Comparison of ENCODE assay signal across 13 cellular contexts in the genomic region with DNA sequence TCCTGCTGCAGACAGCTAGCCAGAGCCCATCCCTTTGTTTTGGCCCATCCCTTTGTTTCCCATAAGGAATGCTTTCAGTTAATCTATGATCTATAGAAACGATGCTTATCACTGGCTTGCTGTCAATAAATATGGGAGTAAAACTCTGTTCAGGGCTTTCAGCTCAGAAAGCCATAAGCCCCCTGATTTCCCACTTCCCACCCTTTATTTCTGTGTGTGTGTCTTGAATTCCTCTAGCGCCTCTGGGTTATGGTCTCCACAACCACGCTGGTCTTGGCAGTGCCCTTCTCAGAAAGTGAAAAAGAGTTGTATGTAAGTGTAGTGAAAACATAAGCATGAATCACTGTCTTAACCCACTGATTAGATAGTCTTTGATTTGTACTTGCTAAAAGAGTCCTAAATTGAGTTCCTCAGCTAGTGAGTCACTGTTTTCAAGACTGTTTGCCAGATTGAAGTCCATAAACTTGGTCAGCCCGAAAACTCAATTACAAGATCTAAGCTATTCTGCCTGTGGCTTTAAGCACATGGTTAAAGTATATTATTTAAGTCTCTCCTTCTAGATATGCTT. TPM values are rescaled to one million over a fixed set of nuclear protein-coding genes. Genes with fewer than 3 reads are reported as not detected.
DNase-seq lines count a peak whose midpoint lies in the region; ATAC-seq and TF ChIP-seq lines count a peak whose summit lies in the region.
"Had no signal": no experiment of that assay in that cellular context is flagged by ENCODE, and none has a peak within 500 bp of the region (broad histone marks: within the 10 kb centered on the region; RNA-seq: fewer than 3 reads in every experiment).

No MANE protein-coding gene starts in this region.

- peaks cover 13% of the 10 kb centered on the region for H3K4me1 Mint-ChIP-seq in nephron progenitor cell
- peaks cover 6 to 19% (median 11%) of the 10 kb centered on the region in 4 donors for H3K4me1 Mint-ChIP-seq in CD4-positive, alpha-beta memory T cell

- H3K9me3 ChIP-seq in MG63 = no peaks in the 10 kb centered on the region
- H3K9me3 ChIP-seq in CD4-positive, alpha-beta memory T cell (ENCODE audit: control insufficient read depth in 1 of 2, low read length in 2 of 2) = peaks cover 7% of the 10 kb centered on the region in 2 donors
- H3K9me3 ChIP-seq: testis had no signal

- H3K36me3 Mint-ChIP-seq in nephron progenitor cell (ENCODE audit: low read depth) = peaks cover 6% of the 10 kb centered on the region
- peaks cover 6 to 15% of the 10 kb centered on the region in 2 donors for H3K36me3 Mint-ChIP-seq in CD4-positive, alpha-beta memory T cell

- peaks cover 3% of the 10 kb centered on the region for H3K27me3 Mint-ChIP-seq in nephron progenitor cell (ENCODE audit: low read depth, poor library complexity)
- no peaks in the 10 kb centered on the region for H3K27me3 Mint-ChIP-seq in CD4-positive, alpha-beta memory T cell

- POLR2A ChIA-PET in CD4-positive, alpha-beta memory T cell (lab: Charles Lee; ENCODE audit: partially characterized antibody) = no interaction called here

- H3K4me3 ChIP-seq in MG63 (no peak overlapping the region), choroid plexus epithelial cell (ENCODE audit: low read depth, low read length) (no peak overlapping the region), coronary artery (no peak overlapping the region)
- H3K4me3 ChIP-seq in CD4-positive, alpha-beta memory T cell (ENCODE audit: low read length in 2 of 2) = no peak overlapping the region
- H3K4me3 ChIP-seq: adrenal gland, testis had no signal

- H3K27ac ChIP-seq in coronary artery (no peak overlapping the region), substantia nigra (ENCODE audit: low read depth, low read length, poor library complexity, severe bottlenecking) (no peak overlapping the region)
- H3K27ac ChIP-seq in CD4-positive, alpha-beta memory T cell (ENCODE audit: low read depth, low read length) = no peak overlapping the region
- H3K27ac ChIP-seq: adrenal gland, testis had no signal

- CTCF ChIA-PET in CD4-positive, alpha-beta memory T cell (lab: Charles Lee; ENCODE audit: partially characterized antibody) = interaction anchor here (4.5 kb wide), 1 partner anchor 34 kb away, joined by 17 read pairs; the partner anchor contains the start of gene CCR5

- no peaks in the 10 kb centered on the region for H3K27me3 ChIP-seq in MG63
- no peaks in the 10 kb centered on the region for H3K27me3 ChIP-seq in CD4-positive, alpha-beta memory T cell (ENCODE audit: insufficient read depth, low read length)
- H3K27me3 ChIP-seq: adrenal gland, testis had no signal

- no peaks in the 10 kb centered on the region for H3K36me3 ChIP-seq in MG63
- no peaks in the 10 kb centered on the region for H3K36me3 ChIP-seq in CD4-positive, alpha-beta memory T cell (ENCODE audit: insufficient read depth, low read length)
- H3K36me3 ChIP-seq: adrenal gland had no signal

- DNase-seq in GM04504 (ENCODE audit: low read depth) (peak; percentile 6), MG63 (peak; percentile 20), choroid plexus epithelial cell (ENCODE audit: low read depth) (peak; percentile 73), nephron progenitor cell (no peak), coronary artery (ENCODE audit: low spot score) (no peak), substantia nigra (lab: John Stamatoyannopoulos, UW) (no peak)
- no peak for DNase-seq in CD4-positive, alpha-beta memory T cell
- DNase-seq: activated CD8-positive, alpha-beta memory T cell treated with anti-CD3 and anti-CD28 coated beads for 24 hours; adrenal gland; NCI-H187; testis had no signal

- peaks cover 45% of the 10 kb centered on the region for H3K9me3 Mint-ChIP-seq in nephron progenitor cell
- peaks cover 2 to 31% (median 21%) of the 10 kb centered on the region in 8 donors for H3K9me3 Mint-ChIP-seq in CD4-positive, alpha-beta memory T cell

- TF ChIP-seq CTCF in choroid plexus epithelial cell (conservative IDR thresholded peaks at IDR 0.05; ENCODE audit: low read depth, low read length) (no peak), nephron progenitor cell (IDR thresholded peaks at IDR 0.05) (no peak), coronary artery (IDR thresholded peaks at IDR 0.05) (no peak)

- intact Hi-C loops in CD4-positive, alpha-beta memory T cell (cut with micrococcal nuclease) = no loop called here

- peak overlapping the region; percentile 93 for H3K27ac Mint-ChIP-seq in nephron progenitor cell
- peak overlapping the region in 3 of 7 donors; percentile 11 to 25 (median 14) for H3K27ac Mint-ChIP-seq in CD4-positive, alpha-beta memory T cell

- H3K4me3 Mint-ChIP-seq in nephron progenitor cell = no peak overlapping the region
- H3K4me3 Mint-ChIP-seq in CD4-positive, alpha-beta memory T cell = peak overlapping the region in 1 of 8 donors; percentile 39

- H3K4me1 ChIP-seq in CD4-positive, alpha-beta memory T cell (ENCODE audit: insufficient read depth, low read length) = peaks cover 9% of the 10 kb centered on the region
- H3K4me1 ChIP-seq: adrenal gland, testis had no signal

- no peak for ATAC-seq in HG03571 (IDR thresholded peaks at IDR 0.05; ENCODE audit: unreplicated experiment)
- ATAC-seq: HepG2 had no signal

RNA-seq across cellular contexts. Expression of gene CCR2, which starts 18.9 kb away (rescaled TPM):
- not detected in 2 replicates for total RNA-seq in MG63 (2014; rRNA removed; shearing (Covaris generic); ENCODE audit: low replicate concordance)
- total RNA-seq in CD4-positive, alpha-beta memory T cell = 10 to 100 TPM; 16.3 to 18.4 TPM
- 10 to 100 TPM; 39.7 to 64.7 TPM for polyA plus RNA-seq in CD4-positive, alpha-beta memory T cell
- total RNA-seq: HepG2 had no signal
- polyA plus RNA-seq: HepG2 had no signal

RNA-seq across cellular contexts. Expression of gene CCR5, which starts 35.8 kb away (rescaled TPM):
- not detected in 2 replicates for total RNA-seq in MG63 (2014; rRNA removed; shearing (Covaris generic); ENCODE audit: low replicate concordance)
- total RNA-seq in CD4-positive, alpha-beta memory T cell = 1 to 10 TPM; 6.8 to 6.9 TPM
- polyA plus RNA-seq in CD4-positive, alpha-beta memory T cell = 1 to 10 TPM in 1 of 2 donors, under 1 TPM in 1; 0.59 to 5.5 TPM
- total RNA-seq: HepG2 had no signal
- polyA plus RNA-seq: HepG2 had no signal

Comparison
In these comparisons a context has a peak if more than half of its experiments do, and no peak if none do; other contexts are left out.
1. DNase-seq: peak in GM04504 (single experiment), MG63 (single experiment) and choroid plexus epithelial cell (single experiment); none in nephron progenitor cell (single experiment), coronary artery (single experiment), CD4-positive, alpha-beta memory T cell (0 of 5) and substantia nigra (0 of 49).
2. RNA of gene CCR2, which starts 18.9 kb away (total RNA-seq): 16.3 to 18.4 TPM in CD4-positive, alpha-beta memory T cell; not detected in MG63; every median in the first group is over 10 times any median in the second.